ENCODE assay signal across 8 cellular contexts in genomic region chr15:49620658-49621326, GRCh38. TPM values are rescaled to one million over a fixed set of nuclear protein-coding genes. Genes with fewer than 3 reads are reported as not detected.
DNase-seq lines count a peak whose midpoint lies in the region; ATAC-seq and TF ChIP-seq lines count a peak whose summit lies in the region.

Gene DTWD1 (plus strand): TSS chr15:49621048. CDS start chr15:49625168, 4,120 bp downstream.
A gene with protein sequence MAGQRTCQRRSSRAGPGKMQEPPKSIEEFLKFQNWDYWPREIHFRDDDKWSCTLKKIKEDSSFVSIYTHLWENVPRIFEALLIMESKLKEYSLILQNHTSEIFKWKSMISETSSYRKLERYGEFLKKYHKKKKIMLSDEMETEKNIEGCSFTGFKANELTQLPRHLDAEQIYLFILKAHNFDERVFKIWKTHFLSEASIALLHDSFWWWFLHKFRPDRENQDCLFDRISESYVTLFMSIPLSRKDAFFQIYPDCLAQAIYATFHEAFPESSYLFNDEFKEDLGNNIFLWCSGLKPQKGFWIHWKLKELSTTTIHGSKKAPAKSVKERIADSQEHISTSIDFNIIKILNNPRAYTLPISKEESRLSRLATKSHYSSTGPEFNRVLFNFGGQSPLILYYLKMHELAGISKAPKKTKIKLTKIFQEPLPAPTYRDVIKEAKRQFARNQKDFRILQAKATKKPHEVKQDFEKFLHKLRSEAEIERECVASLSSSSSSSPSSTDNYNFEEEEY (minus strand): TSS chr15:49620818. CDS start chr15:49615171, 5,647 bp downstream.

- peaks cover 16 to 23% (median 18%) of the 10 kb centered on the region in 3 donors for H3K4me1 Mint-ChIP-seq in IgD-negative memory B cell

- peak within 1 kb of the TSS; percentile 87 to 92 for H3K27ac ChIP-seq in mucosa of rectum (ENCODE audit: low read depth in 2 of 2, low read length in 2 of 2)

- H3K27ac Mint-ChIP-seq in IgD-negative memory B cell: peak within 1 kb of the TSS; percentile 80 to 97 (median 96)

- DNase-seq in DMS153 (lab: John Stamatoyannopoulos, UW): peak; percentile 89
- DNase-seq in OCI-M1 (lab: John Stamatoyannopoulos, UW): peak; percentile 98
- DNase-seq in activated T-cell treated with anti-CD3 and anti-CD28 coated beads for 48 hours (ENCODE audit: low read depth): peak; percentile 89
- peak; percentile 99 for DNase-seq in erythroblast (lab: John Stamatoyannopoulos, UW)
- DNase-seq in stimulated activated CD8-positive, alpha-beta memory T cell treated with anti-CD3 and anti-CD28 coated beads, Interleukin-4, amount 100 ng/mL, for 4 hours (ENCODE audit: low read depth in 2 of 2, low spot score in 1 of 2): peak; percentile 75 to 90

- peak within 1 kb of the TSS; percentile 92 to 97 (median 96) for H3K4me3 Mint-ChIP-seq in IgD-negative memory B cell

- TF ChIP-seq POLR2A in erythroblast (IDR thresholded peaks at IDR 0.05; ENCODE audit: low read length): peak; percentile 96

- peak; percentile 98 for ATAC-seq in GM21576 (IDR thresholded peaks at IDR 0.05; ENCODE audit: unreplicated experiment)

- peaks cover 5 to 6% of the 10 kb centered on the region in 2 donors for H3K36me3 ChIP-seq in mucosa of rectum (ENCODE audit: control insufficient read depth in 2 of 2, insufficient read depth in 2 of 2, low read length in 2 of 2)

- peak within 1 kb of the TSS; percentile 78 to 92 for H3K4me3 ChIP-seq in mucosa of rectum (ENCODE audit: low read length in 2 of 2)

- H3K27me3 ChIP-seq in mucosa of rectum (ENCODE audit: control insufficient read depth in 2 of 2, insufficient read depth in 2 of 2, low read length in 2 of 2): no peaks in the 10 kb centered on the region

- H3K27me3 Mint-ChIP-seq in IgD-negative memory B cell: no peaks in the 10 kb centered on the region

- peak within 1 kb of the TSS; percentile 89 to 90 for H3K9ac ChIP-seq in mucosa of rectum (ENCODE audit: low read depth in 1 of 2, low read length in 2 of 2)

- peaks cover 0 to 7% of the 10 kb centered on the region in 2 donors for H3K4me1 ChIP-seq in mucosa of rectum (ENCODE audit: control insufficient read depth in 2 of 2, insufficient read depth in 2 of 2, low read length in 2 of 2)

- H3K36me3 Mint-ChIP-seq in IgD-negative memory B cell: peaks cover 14% of the 10 kb centered on the region

- peaks cover 0 to 3% (median 0%) of the 10 kb centered on the region in 3 donors for H3K9me3 Mint-ChIP-seq in IgD-negative memory B cell

- H3K9me3 ChIP-seq in mucosa of rectum (ENCODE audit: control insufficient read depth in 2 of 2, low read length in 2 of 2): peaks cover 2 to 3% of the 10 kb centered on the region in 2 donors

RNA-seq across cellular contexts. Expression of gene DTWD1, which starts in this region (rescaled TPM):
- 19.3 TPM for polyA plus RNA-seq in IgD-negative memory B cell

RNA-seq across cellular contexts. Expression of the second gene that starts in this region (rescaled TPM):
- polyA plus RNA-seq in IgD-negative memory B cell: 13.3 TPM

Comparison
In these comparisons a context has a peak if more than half of its experiments do, and no peak if none do; other contexts are left out.
1. Peak in every context shown above with its lines: DNase-seq, ATAC-seq, H3K4me3 ChIP-seq and H3K27ac ChIP-seq.